In the genomic region with DNA sequence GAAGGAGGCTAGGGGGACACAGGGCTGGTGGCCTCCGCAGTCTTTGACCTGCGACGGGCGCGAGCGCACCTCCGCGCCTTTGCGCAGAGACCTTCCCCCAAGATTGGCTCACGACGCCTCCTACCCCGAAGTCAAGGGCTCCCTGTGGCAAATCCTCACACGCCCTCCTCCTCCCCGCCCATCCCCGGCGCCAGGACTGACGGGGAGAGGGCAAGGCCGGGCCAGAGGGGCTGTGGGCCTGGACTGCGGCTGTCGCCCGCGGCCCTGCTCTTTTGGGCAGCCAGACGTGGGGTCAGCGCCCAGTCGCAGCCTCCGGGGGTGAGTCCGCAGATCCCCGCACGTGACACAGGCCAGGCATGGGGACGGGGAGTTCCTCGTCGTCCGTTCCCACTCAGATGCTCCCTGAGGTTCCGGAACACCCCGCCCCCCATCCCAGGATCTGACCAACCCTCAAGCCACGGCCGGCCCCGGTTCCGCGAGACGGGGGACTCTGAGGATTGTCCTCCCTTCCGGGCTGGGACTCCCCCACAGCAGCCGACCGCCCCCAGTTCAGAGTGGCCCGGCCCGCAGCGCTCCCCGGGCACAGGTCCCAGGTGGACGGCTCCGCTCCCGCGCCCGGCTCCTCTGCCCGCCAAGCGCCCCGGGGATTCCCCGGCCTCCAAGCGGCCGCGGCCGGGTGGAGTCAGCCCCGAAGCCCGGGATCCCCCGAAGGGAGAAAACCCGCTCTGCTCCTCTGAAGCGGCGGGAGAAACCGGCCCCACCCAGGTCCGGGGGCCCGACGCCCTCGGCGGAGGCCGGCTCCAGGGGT, we compare ENCODE assay signal across 8 cellular contexts. TPM values are rescaled to one million over a fixed set of nuclear protein-coding genes. Genes with fewer than 3 reads are reported as not detected.
DNase-seq lines count a peak whose midpoint lies in the region; ATAC-seq and TF ChIP-seq lines count a peak whose summit lies in the region.

No MANE protein-coding gene starts in this region.

- peaks cover 65% of the 10 kb centered on the region for H3K27me3 Mint-ChIP-seq in GM23338 (ENCODE audit: insufficient read depth, low read depth, poor library complexity)

- peaks cover 6% of the 10 kb centered on the region; the same call in 1 of the 2 replicates for H3K79me2 ChIP-seq in GM23338 (replicated peaks; ENCODE audit: insufficient read depth)

- no peaks in the 10 kb centered on the region for H3K9me3 ChIP-seq in ES-I3 (ENCODE audit: control insufficient read depth, insufficient read depth, low read length)

- H3K9me2 ChIP-seq in GM23338 (ENCODE audit: insufficient read depth), result no peaks in the 10 kb centered on the region

- 0 out of 2 replicates have a peak, but pooled peaks cover 6% of the 10 kb centered on the region for H3F3A ChIP-seq in GM23338 (replicated peaks; ENCODE audit: low read depth)

- no peak overlapping the region for H3K27ac ChIP-seq in GM23338 (ENCODE audit: low read depth)

- H3K36me3 ChIP-seq in ES-I3 (ENCODE audit: insufficient read depth, low read length), result no peaks in the 10 kb centered on the region
- H3K36me3 ChIP-seq in GM23338 (ENCODE audit: insufficient read depth), result no peaks in the 10 kb centered on the region

- H3K4me3 Mint-ChIP-seq in GM23338, result peak overlapping the region; percentile 65

- H3K4me3 ChIP-seq in GM23338 (peak overlapping the region; percentile 81), skeletal muscle cell (ENCODE audit: low read depth, low read length) (peak overlapping the region; percentile 58)

- H3K9me3 Mint-ChIP-seq in GM23338, result no peaks in the 10 kb centered on the region

- ATAC-seq in GM23338 (peak; percentile 65), left ventricle myocardium superior (peak; percentile 54)

- intact Hi-C loops in left ventricle myocardium superior (cut with micrococcal nuclease), result no loop called here

- H3K9ac ChIP-seq in ES-I3 (ENCODE audit: low read depth, low read length), result peak overlapping the region; percentile 67

- DNase-seq in GM23338 (ENCODE audit: low spot score) (peak; percentile 78), M059J (ENCODE audit: low read depth) (peak; percentile 61), left ventricle myocardium superior (peak; percentile 69), skeletal muscle cell (ENCODE audit: low read depth) (no peak), medulla oblongata (ENCODE audit: extremely low spot score) (no peak), NCI-H524 treated with DMSO at 0.1 percent for 48 hours (lab: John Stamatoyannopoulos, UW) (no peak)
- DNase-seq in activated T-helper 9 cell treated with anti-CD3 and anti-CD28 coated beads, Interleukin-2, amount 50 U/mL, for 16 hours (ENCODE audit: low read depth), result peak; percentile 30

- H3K36me3 Mint-ChIP-seq in GM23338 (ENCODE audit: low read depth), result no peaks in the 10 kb centered on the region; the same call in 2 of the 3 replicates

- no peak for TF ChIP-seq CTCF in GM23338 (conservative IDR thresholded peaks at IDR 0.05; ENCODE audit: low read depth in 2 of 2)

- peaks cover 17% of the 10 kb centered on the region; the same call in 1 of the 2 replicates for H3K4me1 ChIP-seq in ES-I3 (ENCODE audit: insufficient read depth, low read length)
- peaks cover 18% of the 10 kb centered on the region; the same call in 1 of the 2 replicates for H3K4me1 ChIP-seq in GM23338 (ENCODE audit: insufficient read depth)

- H3K4me2 ChIP-seq in GM23338, result peak overlapping the region; percentile 97

- H3K27me3 ChIP-seq in GM23338 (ENCODE audit: insufficient read depth), result peaks cover 84% of the 10 kb centered on the region

- peak overlapping the region; percentile 84 for H2AFZ ChIP-seq in GM23338

- no peak overlapping the region for H3K27ac Mint-ChIP-seq in GM23338

- H4K20me1 ChIP-seq in GM23338 (replicated peaks; ENCODE audit: insufficient read depth), result peaks cover 19% of the 10 kb centered on the region

- H3K4me1 Mint-ChIP-seq in GM23338, result peaks cover 9% of the 10 kb centered on the region

TF ChIP-seq in GM23338, 12 proteins besides CTCF, POLR2A, EP300 and RAD21:
- no peak for TF ChIP-seq JUNB (IDR thresholded peaks at IDR 0.05; ENCODE audit: unreplicated experiment)
- no peak for TF ChIP-seq STAT1 (IDR thresholded peaks at IDR 0.05; ENCODE audit: unreplicated experiment)
- TF ChIP-seq CREB1 (CRISPR knock-in tag; IDR thresholded peaks at IDR 0.05; ENCODE audit: low read depth), result no peak
- no peak for TF ChIP-seq POLR2AphosphoS5 (IDR thresholded peaks at IDR 0.05; ENCODE audit: low read depth)
- no peak for TF ChIP-seq EZH2 (IDR thresholded peaks at IDR 0.05; ENCODE audit: low read depth, unreplicated experiment)
- no peak for TF ChIP-seq EZH2phosphoT487 (IDR thresholded peaks at IDR 0.05; ENCODE audit: unreplicated experiment)
- TF ChIP-seq NANOG (IDR thresholded peaks at IDR 0.05; ENCODE audit: borderline replicate concordance), result no peak
- no peak for TF ChIP-seq ZNF331 (CRISPR knock-in tag; IDR thresholded peaks at IDR 0.05; ENCODE audit: low read depth)
- TF ChIP-seq, protein P1, sequence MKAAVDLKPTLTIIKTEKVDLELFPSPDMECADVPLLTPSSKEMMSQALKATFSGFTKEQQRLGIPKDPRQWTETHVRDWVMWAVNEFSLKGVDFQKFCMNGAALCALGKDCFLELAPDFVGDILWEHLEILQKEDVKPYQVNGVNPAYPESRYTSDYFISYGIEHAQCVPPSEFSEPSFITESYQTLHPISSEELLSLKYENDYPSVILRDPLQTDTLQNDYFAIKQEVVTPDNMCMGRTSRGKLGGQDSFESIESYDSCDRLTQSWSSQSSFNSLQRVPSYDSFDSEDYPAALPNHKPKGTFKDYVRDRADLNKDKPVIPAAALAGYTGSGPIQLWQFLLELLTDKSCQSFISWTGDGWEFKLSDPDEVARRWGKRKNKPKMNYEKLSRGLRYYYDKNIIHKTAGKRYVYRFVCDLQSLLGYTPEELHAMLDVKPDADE (IDR thresholded peaks at IDR 0.05), result no peak
- TF ChIP-seq, protein P2, sequence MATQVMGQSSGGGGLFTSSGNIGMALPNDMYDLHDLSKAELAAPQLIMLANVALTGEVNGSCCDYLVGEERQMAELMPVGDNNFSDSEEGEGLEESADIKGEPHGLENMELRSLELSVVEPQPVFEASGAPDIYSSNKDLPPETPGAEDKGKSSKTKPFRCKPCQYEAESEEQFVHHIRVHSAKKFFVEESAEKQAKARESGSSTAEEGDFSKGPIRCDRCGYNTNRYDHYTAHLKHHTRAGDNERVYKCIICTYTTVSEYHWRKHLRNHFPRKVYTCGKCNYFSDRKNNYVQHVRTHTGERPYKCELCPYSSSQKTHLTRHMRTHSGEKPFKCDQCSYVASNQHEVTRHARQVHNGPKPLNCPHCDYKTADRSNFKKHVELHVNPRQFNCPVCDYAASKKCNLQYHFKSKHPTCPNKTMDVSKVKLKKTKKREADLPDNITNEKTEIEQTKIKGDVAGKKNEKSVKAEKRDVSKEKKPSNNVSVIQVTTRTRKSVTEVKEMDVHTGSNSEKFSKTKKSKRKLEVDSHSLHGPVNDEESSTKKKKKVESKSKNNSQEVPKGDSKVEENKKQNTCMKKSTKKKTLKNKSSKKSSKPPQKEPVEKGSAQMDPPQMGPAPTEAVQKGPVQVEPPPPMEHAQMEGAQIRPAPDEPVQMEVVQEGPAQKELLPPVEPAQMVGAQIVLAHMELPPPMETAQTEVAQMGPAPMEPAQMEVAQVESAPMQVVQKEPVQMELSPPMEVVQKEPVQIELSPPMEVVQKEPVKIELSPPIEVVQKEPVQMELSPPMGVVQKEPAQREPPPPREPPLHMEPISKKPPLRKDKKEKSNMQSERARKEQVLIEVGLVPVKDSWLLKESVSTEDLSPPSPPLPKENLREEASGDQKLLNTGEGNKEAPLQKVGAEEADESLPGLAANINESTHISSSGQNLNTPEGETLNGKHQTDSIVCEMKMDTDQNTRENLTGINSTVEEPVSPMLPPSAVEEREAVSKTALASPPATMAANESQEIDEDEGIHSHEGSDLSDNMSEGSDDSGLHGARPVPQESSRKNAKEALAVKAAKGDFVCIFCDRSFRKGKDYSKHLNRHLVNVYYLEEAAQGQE (IDR thresholded peaks at IDR 0.05; ENCODE audit: unreplicated experiment), result no peak

RNA-seq across cellular contexts. Expression of a gene that starts 0.5 kb away (rescaled TPM):
- total RNA-seq in GM23338 (2014; rRNA removed; shearing (Covaris generic)), result 13.0 and 15.4 TPM in 2 replicates
- polyA plus RNA-seq in GM23338 (2016; fragmentation: Nextera tagmentation; extraction: Ambion mirVana), result 2.7 and 2.9 TPM in 2 replicates
- total RNA-seq in M059J (2014; rRNA removed; shearing (Covaris generic)), result 0.49 and 1.9 TPM in 2 replicates
- total RNA-seq in left ventricle myocardium superior, result 6.7 TPM

Comparison
In these comparisons a context has a peak if more than half of its experiments do, and no peak if none do; other contexts are left out.
1. DNase-seq: peak in GM23338 (single experiment), M059J (single experiment), activated T-helper 9 cell treated with anti-CD3 and anti-CD28 coated beads, Interleukin-2, amount 50 U/mL, for 16 hours (single experiment) and left ventricle myocardium superior (single experiment); none in skeletal muscle cell (single experiment), medulla oblongata (single experiment) and NCI-H524 treated with DMSO at 0.1 percent for 48 hours (single experiment).